ENCODE assay signal across 8 cellular contexts in the genomic region with DNA sequence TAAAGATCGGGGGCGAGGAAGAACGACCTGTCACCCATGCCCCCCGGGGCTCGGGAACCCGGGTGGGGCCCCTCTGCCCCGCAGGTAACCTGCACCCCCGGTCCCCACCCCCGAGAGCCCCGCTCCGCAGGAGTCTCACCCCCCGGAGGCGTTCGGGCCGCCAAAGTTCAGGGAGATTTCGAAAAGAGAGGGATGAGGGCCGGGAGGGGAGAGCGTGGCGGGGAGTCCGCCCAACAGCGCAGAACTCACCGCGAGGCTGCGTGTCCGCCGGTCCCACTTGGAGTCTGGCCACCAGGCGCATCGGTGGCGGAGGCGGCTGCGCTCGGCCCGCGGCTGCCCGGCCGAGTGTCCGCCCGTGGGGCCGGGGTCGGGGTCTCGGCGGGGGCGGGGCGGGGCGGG. TPM values are rescaled to one million over a fixed set of nuclear protein-coding genes. Genes with fewer than 3 reads are reported as not detected.
A peak's percentile ranks its signal among the peaks of the same experiment; 100 is the strongest.
DNase-seq lines count a peak whose midpoint lies in the region; ATAC-seq and TF ChIP-seq lines count a peak whose summit lies in the region.

Gene PHF19, minus strand, starts transcription at position 347 of the 399 bp plus-strand sequence. CDS start 2,447 bp downstream, outside the sequence.

- no peak for TF ChIP-seq RAD21 in IMR-90 (IDR thresholded peaks at IDR 0.05; ENCODE audit: low read length)

- peak within 1 kb of the TSS; percentile 99 for H2AK5ac ChIP-seq in IMR-90 (ENCODE audit: low read depth, low read length)

- TF ChIP-seq CTCF in IMR-90 (conservative IDR thresholded peaks at IDR 0.05; ENCODE audit: low read depth, low read length): no peak
- TF ChIP-seq CTCF in fibroblast of mammary gland (conservative IDR thresholded peaks at IDR 0.05; ENCODE audit: control insufficient read depth, insufficient read depth, low read depth, low read length): no peak
- no peak for TF ChIP-seq CTCF in neural progenitor cell (IDR thresholded peaks at IDR 0.05)
- no peak for TF ChIP-seq CTCF in GM20000 (IDR thresholded peaks at IDR 0.05; ENCODE audit: extremely low read depth, missing control alignments)

- 0% methylated on average over 1 of the region's 45 CpGs; no CpG with 5 or more reads in 1 of the 2 experiments for WGBS in IMR-90 (ENCODE audit: extremely low coverage in 2 of 2, insufficient read length in 1 of 2), 2 experiments

- peak within 1 kb of the TSS; percentile 90 for H2BK5ac ChIP-seq in IMR-90 (ENCODE audit: low read depth, low read length, poor library complexity, severe bottlenecking)

- ATAC-seq in GM19467 (IDR thresholded peaks at IDR 0.05; ENCODE audit: unreplicated experiment) (peak; percentile 3), IMR-90 (ENCODE audit: low read depth) (peak; percentile 31)

- peak within 1 kb of the TSS; percentile 93 for H2AFZ ChIP-seq in IMR-90 (replicated peaks; ENCODE audit: low read length, poor library complexity)
- peak within 1 kb of the TSS; percentile 97 for H2AFZ ChIP-seq in neural progenitor cell (replicated peaks)

- H4K20me1 ChIP-seq in IMR-90 (ENCODE audit: insufficient read depth, low read length) (no peaks in the 10 kb centered on the region), neural progenitor cell (ENCODE audit: low read depth) (no peaks in the 10 kb centered on the region)

- no peaks in the 10 kb centered on the region for H3K27me3 ChIP-seq in IMR-90 (ENCODE audit: control insufficient read depth, insufficient read depth, low read length)
- peaks cover 17% of the 10 kb centered on the region for H3K27me3 ChIP-seq in neural progenitor cell

- BruUV-seq in IMR-90 (replicated peaks; lab: Mats Ljungman, UMichigan): no TSS peak

- H3K4me3 Mint-ChIP-seq in activated CD4-positive, alpha-beta memory T cell treated with anti-CD3 and anti-CD28 coated beads for 36 hours: peak within 1 kb of the TSS; percentile 92
- H3K4me3 Mint-ChIP-seq in neural progenitor cell: peak within 1 kb of the TSS; percentile 89

- H3K27ac Mint-ChIP-seq in activated CD4-positive, alpha-beta memory T cell treated with anti-CD3 and anti-CD28 coated beads for 36 hours: peak within 1 kb of the TSS; percentile 98
- H3K27ac Mint-ChIP-seq in neural progenitor cell: peak within 1 kb of the TSS; percentile 77

- peaks cover 45% of the 10 kb centered on the region for H3F3A ChIP-seq in neural progenitor cell (ENCODE audit: low read depth)

- CTCF ChIA-PET in IMR-90 (lab: Yijun Ruan, JAX): no interaction called here
- CTCF ChIA-PET in activated CD4-positive, alpha-beta memory T cell treated with anti-CD3 and anti-CD28 coated beads for 36 hours (lab: Charles Lee): interaction anchor here (1.0 to 3.0 kb wide), 3 partner anchors 9 to 49 kb away, joined by 3 to 12 read pairs (median 3); no protein-coding TSS in a partner anchor

- no peaks in the 10 kb centered on the region for H3K27me3 Mint-ChIP-seq in activated CD4-positive, alpha-beta memory T cell treated with anti-CD3 and anti-CD28 coated beads for 36 hours
- H3K27me3 Mint-ChIP-seq in neural progenitor cell (ENCODE audit: insufficient read depth, low read depth): peaks cover 8% of the 10 kb centered on the region

- H3K4me3 ChIP-seq in IMR-90 (ENCODE audit: insufficient read depth, low read depth, low read length) (peak within 1 kb of the TSS; percentile 59), fibroblast of mammary gland (ENCODE audit: control insufficient read depth, low read depth, low read length) (peak within 1 kb of the TSS; percentile 72), neural progenitor cell (peak within 1 kb of the TSS; percentile 92)

- intact Hi-C loops in IMR-90 (cut with micrococcal nuclease): loop anchor here (1.0 to 5.0 kb wide), 3 partner anchors 59 to 195 kb away; partner anchors contain the start of gene CNTRL
- intact Hi-C loops in activated CD4-positive, alpha-beta memory T cell treated with anti-CD3 and anti-CD28 coated beads for 36 hours (cut with micrococcal nuclease): loop anchor here (1.0 kb wide), 5 partner anchors 9 to 59 kb away; partner anchors contain the start of gene TRAF1

- H3K18ac ChIP-seq in IMR-90 (ENCODE audit: low read depth, low read length): peak within 1 kb of the TSS; percentile 80

- peak within 1 kb of the TSS; percentile 99 for H2AK9ac ChIP-seq in IMR-90 (replicated peaks; ENCODE audit: low read depth, low read length, poor library complexity)

- H3K36me3 ChIP-seq in IMR-90 (ENCODE audit: control insufficient read depth, insufficient read depth, low read length) (peaks cover 14% of the 10 kb centered on the region), neural progenitor cell (no peaks in the 10 kb centered on the region)

- H3K9ac ChIP-seq in IMR-90 (ENCODE audit: low read depth, low read length) (peak within 1 kb of the TSS; percentile 94), neural progenitor cell (no peak within 1 kb of the TSS)

- POLR2A ChIA-PET in IMR-90 (lab: Charles Lee; ENCODE audit: unreplicated experiment): no interaction called here
- POLR2A ChIA-PET in activated CD4-positive, alpha-beta memory T cell treated with anti-CD3 and anti-CD28 coated beads for 36 hours (lab: Charles Lee): interaction anchor here (1.6 to 5.3 kb wide), 5 partner anchors 13 to 84 kb away, joined by 3 to 48 read pairs (median 31); partner anchors contain the start of genes FBXW2 and TRAF1

- no peaks in the 10 kb centered on the region for H3K9me3 Mint-ChIP-seq in activated CD4-positive, alpha-beta memory T cell treated with anti-CD3 and anti-CD28 coated beads for 36 hours
- peaks cover 2% of the 10 kb centered on the region for H3K9me3 Mint-ChIP-seq in neural progenitor cell

- dilution Hi-C loops in IMR-90 (cut with HindIII; ENCODE audit: low sequenced_read_pairs, unreplicated experiment): no loop called here

- peak; percentile 63 for TF ChIP-seq POLR2A in IMR-90 (IDR thresholded peaks at IDR 0.05; ENCODE audit: low read depth, low read length)

- H2BK120ac ChIP-seq in IMR-90 (ENCODE audit: low read depth, low read length): peak within 1 kb of the TSS; percentile 86

- peak within 1 kb of the TSS; percentile 48 for H4K5ac ChIP-seq in IMR-90 (ENCODE audit: low read depth, low read length)

- H3K4me1 ChIP-seq in IMR-90 (ENCODE audit: control insufficient read depth, insufficient read depth, low read length) (peaks cover 15% of the 10 kb centered on the region), neural progenitor cell (peaks cover 18% of the 10 kb centered on the region)

- peak within 1 kb of the TSS; percentile 93 for H3K56ac ChIP-seq in IMR-90 (ENCODE audit: extremely low read depth, insufficient read depth, low read length)

- H3K9me3 ChIP-seq in IMR-90 (ENCODE audit: control insufficient read depth, insufficient read depth, low read length) (no peaks in the 10 kb centered on the region), neural progenitor cell (ENCODE audit: low read depth) (no peaks in the 10 kb centered on the region)

- H3K27ac ChIP-seq in IMR-90 (ENCODE audit: insufficient read depth, low read length): peak within 1 kb of the TSS; percentile 76
- H3K27ac ChIP-seq in neural progenitor cell: no peak within 1 kb of the TSS

- H2BK15ac ChIP-seq in IMR-90 (ENCODE audit: low read depth, low read length): peak within 1 kb of the TSS; percentile 78

- peak; percentile 78 for DNase-seq in Daoy (ENCODE audit: low read depth)
- no peak for DNase-seq in IMR-90
- DNase-seq in activated CD4-positive, alpha-beta memory T cell treated with anti-CD3 and anti-CD28 coated beads for 36 hours: peak; percentile 66
- DNase-seq in fibroblast of mammary gland (ENCODE audit: low read depth): peak; percentile 36
- peak; percentile 34 for DNase-seq in neural progenitor cell (ENCODE audit: low spot score)
- no peak for DNase-seq in GM20000 (ENCODE audit: low spot score)
- DNase-seq in foreskin melanocyte: no peak

- H3K9me1 ChIP-seq in IMR-90 (ENCODE audit: insufficient read depth, low read length): peaks cover 25% of the 10 kb centered on the region; the same call in 1 of the 2 replicates

- peak within 1 kb of the TSS; percentile 77 to 97 for H4K8ac ChIP-seq in IMR-90 (ENCODE audit: low read depth in 2 of 2, low read length in 2 of 2)

- peak within 1 kb of the TSS; percentile 98 for H3K23ac ChIP-seq in IMR-90 (ENCODE audit: low read depth, low read length)

- peaks cover 19 to 45% of the 10 kb centered on the region in 2 experiments for H3K79me1 ChIP-seq in IMR-90 (ENCODE audit: low read depth in 1 of 2, low read length in 2 of 2)

- H3K4me1 Mint-ChIP-seq in activated CD4-positive, alpha-beta memory T cell treated with anti-CD3 and anti-CD28 coated beads for 36 hours (ENCODE audit: low read depth): peaks cover 80% of the 10 kb centered on the region
- H3K4me1 Mint-ChIP-seq in neural progenitor cell: peaks cover 30% of the 10 kb centered on the region

- H3K4me2 ChIP-seq in IMR-90 (ENCODE audit: low read depth, low read length) (peak within 1 kb of the TSS; percentile 87), neural progenitor cell (peak within 1 kb of the TSS; percentile 92)

- H4K91ac ChIP-seq in IMR-90 (ENCODE audit: insufficient read depth, low read depth, low read length): peak within 1 kb of the TSS; percentile 95

- H3K79me2 ChIP-seq in neural progenitor cell (ENCODE audit: low read depth): no peaks in the 10 kb centered on the region

- peak within 1 kb of the TSS; percentile 10 for H2BK20ac ChIP-seq in IMR-90 (ENCODE audit: low read depth, low read length)

- H3K36me3 Mint-ChIP-seq in activated CD4-positive, alpha-beta memory T cell treated with anti-CD3 and anti-CD28 coated beads for 36 hours: peaks cover 49% of the 10 kb centered on the region
- H3K36me3 Mint-ChIP-seq in neural progenitor cell: peaks cover 22% of the 10 kb centered on the region

- H3K14ac ChIP-seq in IMR-90 (replicated peaks; ENCODE audit: low read depth, low read length): peak within 1 kb of the TSS; percentile 98

- peak within 1 kb of the TSS; percentile 99 for H3K4ac ChIP-seq in IMR-90 (ENCODE audit: low read depth, low read length)

- in situ Hi-C loops in IMR-90 (cut with MboI; ENCODE audit: low sequenced_read_pairs): no loop called here

TF ChIP-seq in IMR-90, 13 proteins besides CTCF, POLR2A, EP300 and RAD21 (continues in another document):
- TF ChIP-seq, protein P1, sequence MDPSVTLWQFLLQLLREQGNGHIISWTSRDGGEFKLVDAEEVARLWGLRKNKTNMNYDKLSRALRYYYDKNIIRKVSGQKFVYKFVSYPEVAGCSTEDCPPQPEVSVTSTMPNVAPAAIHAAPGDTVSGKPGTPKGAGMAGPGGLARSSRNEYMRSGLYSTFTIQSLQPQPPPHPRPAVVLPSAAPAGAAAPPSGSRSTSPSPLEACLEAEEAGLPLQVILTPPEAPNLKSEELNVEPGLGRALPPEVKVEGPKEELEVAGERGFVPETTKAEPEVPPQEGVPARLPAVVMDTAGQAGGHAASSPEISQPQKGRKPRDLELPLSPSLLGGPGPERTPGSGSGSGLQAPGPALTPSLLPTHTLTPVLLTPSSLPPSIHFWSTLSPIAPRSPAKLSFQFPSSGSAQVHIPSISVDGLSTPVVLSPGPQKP (IDR thresholded peaks at IDR 0.05; ENCODE audit: borderline replicate concordance, low read depth, low read length): no peak

RNA-seq across cellular contexts. Expression of gene PHF19, which starts in this region (rescaled TPM):
- 101 and 108 TPM in 2 replicates for total RNA-seq in Daoy (2014; rRNA removed; shearing (Covaris generic))
- total RNA-seq in IMR-90 (2012; rRNA removed): 36.1 and 37.6 TPM in 2 replicates
- 55.6 and 56.9 TPM in 2 replicates for polyA plus RNA-seq in IMR-90 (2012; rRNA removed)
- 52.9 and 59.9 TPM in 2 replicates for polyA plus RNA-seq in IMR-90 (2012; cell fraction: cytosol; rRNA removed)
- polyA plus RNA-seq in IMR-90 (2012; cell fraction: nucleus; rRNA removed; ENCODE audit: low replicate concordance): 37.1 and 52.4 TPM in 2 replicates
- total RNA-seq in activated CD4-positive, alpha-beta memory T cell treated with anti-CD3 and anti-CD28 coated beads for 36 hours: 100 to 1,000 TPM; 183 to 189 TPM
- total RNA-seq in neural progenitor cell (ENCODE audit: low replicate concordance): 27.4 and 45.1 TPM in 2 replicates

Comparison
In these comparisons a context has a peak if more than half of its experiments do, and no peak if none do; other contexts are left out.
1. DNase-seq: peak in Daoy (single experiment), activated CD4-positive, alpha-beta memory T cell treated with anti-CD3 and anti-CD28 coated beads for 36 hours (single experiment), fibroblast of mammary gland (single experiment) and neural progenitor cell (single experiment); none in IMR-90 (single experiment), GM20000 (single experiment) and foreskin melanocyte (single experiment).
2. Peak in every context shown above with its lines, with median percentiles within 50 percentile points of each other: H3K4me3 ChIP-seq.